17 cellular contexts compared by ENCODE assay signal in genomic region chr4:183173580-183174526, GRCh38.
A peak's percentile ranks its signal among the peaks of the same experiment; 100 is the strongest.
DNase-seq lines count a peak whose midpoint lies in the region; ATAC-seq and TF ChIP-seq lines count a peak whose summit lies in the region.
"Had no signal": no experiment of that assay in that cellular context is flagged by ENCODE, and none has a peak within 500 bp of the region (broad histone marks: within the 10 kb centered on the region; RNA-seq: fewer than 3 reads in every experiment).

No MANE protein-coding gene starts in this region.

- CTCF ChIA-PET in CD8-positive, alpha-beta memory T cell (lab: Charles Lee): no interaction called here

- H3K9me3 Mint-ChIP-seq in CD8-positive, alpha-beta memory T cell: no peaks in the 10 kb centered on the region
- H3K9me3 Mint-ChIP-seq: activated B cell treated with CpG ODN at 0.5 μM for 24 hours; stimulated activated naive B cell treated with anti-CD40 and anti-IgM and Interleukin-4, amounts not matched to agents 10 μg/mL and 1 μg/mL and 100 μg/mL, for 72 hours had no signal

- POLR2A ChIA-PET in CD8-positive, alpha-beta memory T cell (lab: Charles Lee): no interaction called here

- no peaks in the 10 kb centered on the region for H3K36me3 Mint-ChIP-seq in CD8-positive, alpha-beta memory T cell
- H3K36me3 Mint-ChIP-seq: CD4-positive, CD25-positive, alpha-beta regulatory T cell; stimulated activated naive B cell treated with anti-CD40 and anti-IgM and Interleukin-4, amounts not matched to agents 10 μg/mL and 1 μg/mL and 100 μg/mL, for 72 hours had no signal

- H3K4me1 Mint-ChIP-seq in CD8-positive, alpha-beta memory T cell: no peaks in the 10 kb centered on the region
- H3K4me1 Mint-ChIP-seq: activated B cell treated with CpG ODN at 0.5 μM for 24 hours; CD4-positive, CD25-positive, alpha-beta regulatory T cell; stimulated activated naive B cell treated with anti-CD40 and anti-IgM and Interleukin-4, amounts not matched to agents 10 μg/mL and 1 μg/mL and 100 μg/mL, for 72 hours had no signal

- H3K27me3 Mint-ChIP-seq in CD8-positive, alpha-beta memory T cell: peaks cover 4 to 8% of the 10 kb centered on the region in 2 donors
- H3K27me3 Mint-ChIP-seq: activated B cell treated with CpG ODN at 0.5 μM for 24 hours; CD4-positive, CD25-positive, alpha-beta regulatory T cell had no signal

- no peak for TF ChIP-seq CTCF in AG10803 (conservative IDR thresholded peaks at IDR 0.05; ENCODE audit: low read length)
- no peak for TF ChIP-seq CTCF in fibroblast of mammary gland (conservative IDR thresholded peaks at IDR 0.05; ENCODE audit: control insufficient read depth, insufficient read depth, low read depth, low read length)

- no peak for ATAC-seq in HG03025 (IDR thresholded peaks at IDR 0.05; ENCODE audit: low FRiP score, unreplicated experiment)
- ATAC-seq in HG03521 (IDR thresholded peaks at IDR 0.05; ENCODE audit: unreplicated experiment): no peak
- ATAC-seq: stimulated activated naive B cell treated with anti-CD40 and anti-IgM and Interleukin-4, amounts not matched to agents 10 μg/mL and 1 μg/mL and 100 μg/mL, for 72 hours had no signal

- H3K9me3 ChIP-seq in MG63: no peaks in the 10 kb centered on the region
- no peaks in the 10 kb centered on the region for H3K9me3 ChIP-seq in CD8-positive, alpha-beta memory T cell (ENCODE audit: low read length)

- peak; percentile 58 for DNase-seq in AG10803 (ENCODE audit: low read depth)
- peak; percentile 38 for DNase-seq in MG63
- peak; percentile 34 for DNase-seq in fibroblast of mammary gland (ENCODE audit: low read depth)
- peak; percentile 14 for DNase-seq in myocyte (ENCODE audit: low read depth)
- no peak for DNase-seq in NCI-H748 (lab: John Stamatoyannopoulos, UW; ENCODE audit: unreplicated experiment)
- no peak for DNase-seq in CD8-positive, alpha-beta memory T cell
- DNase-seq: activated B cell treated with CpG ODN at 0.5 μM for 24 hours; CD4-positive, CD25-positive, alpha-beta regulatory T cell; GOT3; NCI-H187 treated with DMSO at 0.1 percent for 48 hours; NCI-H82; occipital lobe; stimulated activated CD4-positive, alpha-beta T cell treated with anti-CD3 and anti-CD28 coated beads, Interleukin-2, amount 100 ng/mL, for 24 hours; stimulated activated naive B cell treated with anti-CD40 and anti-IgM and Interleukin-4, amounts not matched to agents 10 μg/mL and 1 μg/mL and 100 μg/mL, for 72 hours had no signal

- H3K4me3 Mint-ChIP-seq in CD8-positive, alpha-beta memory T cell: no peak overlapping the region
- H3K4me3 Mint-ChIP-seq: activated B cell treated with CpG ODN at 0.5 μM for 24 hours; CD4-positive, CD25-positive, alpha-beta regulatory T cell; stimulated activated naive B cell treated with anti-CD40 and anti-IgM and Interleukin-4, amounts not matched to agents 10 μg/mL and 1 μg/mL and 100 μg/mL, for 72 hours had no signal

- peak overlapping the region in 1 of 8 donors; percentile 11 for H3K27ac Mint-ChIP-seq in CD8-positive, alpha-beta memory T cell
- H3K27ac Mint-ChIP-seq: activated B cell treated with CpG ODN at 0.5 μM for 24 hours; CD4-positive, CD25-positive, alpha-beta regulatory T cell; stimulated activated naive B cell treated with anti-CD40 and anti-IgM and Interleukin-4, amounts not matched to agents 10 μg/mL and 1 μg/mL and 100 μg/mL, for 72 hours had no signal

- no peak overlapping the region for H3K4me3 ChIP-seq in AG10803 (ENCODE audit: low read length)
- no peak overlapping the region for H3K4me3 ChIP-seq in MG63
- no peak overlapping the region for H3K4me3 ChIP-seq in fibroblast of mammary gland (ENCODE audit: control insufficient read depth, low read depth, low read length)
- no peak overlapping the region for H3K4me3 ChIP-seq in CD8-positive, alpha-beta memory T cell (ENCODE audit: low read length)
- H3K4me3 ChIP-seq: K562 had no signal

- no peaks in the 10 kb centered on the region for H3K4me1 ChIP-seq in CD8-positive, alpha-beta memory T cell (ENCODE audit: insufficient read depth, low read length)

- no peak overlapping the region for H3K27ac ChIP-seq in CD8-positive, alpha-beta memory T cell (ENCODE audit: low read depth, low read length)

- H3K36me3 ChIP-seq in MG63: no peaks in the 10 kb centered on the region
- no peaks in the 10 kb centered on the region for H3K36me3 ChIP-seq in CD8-positive, alpha-beta memory T cell (ENCODE audit: insufficient read depth, low read length)

- H3K27me3 ChIP-seq in MG63: no peaks in the 10 kb centered on the region
- no peaks in the 10 kb centered on the region for H3K27me3 ChIP-seq in CD8-positive, alpha-beta memory T cell (ENCODE audit: insufficient read depth, low read length, poor library complexity, severe bottlenecking)

Comparison
In these comparisons a context has a peak if more than half of its experiments do, and no peak if none do; other contexts are left out.
1. DNase-seq: peak in AG10803 (single experiment), MG63 (single experiment), fibroblast of mammary gland (single experiment) and myocyte (single experiment); none in NCI-H748 (single experiment) and CD8-positive, alpha-beta memory T cell (0 of 5).